In the genomic region with DNA sequence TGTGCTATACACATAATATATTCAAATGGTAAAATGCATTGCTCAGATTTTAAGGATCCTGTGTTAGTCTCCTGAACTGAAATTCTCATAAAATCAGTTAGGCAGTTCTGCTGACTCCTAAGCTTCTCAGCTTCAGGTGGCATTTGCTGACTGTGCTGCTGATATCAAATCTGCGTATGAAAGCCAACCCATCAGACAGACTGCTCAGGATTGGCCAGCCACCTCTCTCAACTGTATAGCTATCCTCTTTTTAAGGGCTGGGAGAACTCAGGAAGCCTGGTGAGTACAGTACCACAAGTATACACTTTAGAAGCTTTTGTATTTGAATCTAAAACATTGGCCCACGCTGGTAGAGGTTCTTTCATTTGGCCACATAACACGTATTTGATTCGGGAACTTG, we compare ENCODE assay signal across 32 cellular contexts.
"Had no signal": no experiment of that assay in that cellular context is flagged by ENCODE, and none has a peak within 500 bp of the region (broad histone marks: within the 10 kb centered on the region; RNA-seq: fewer than 3 reads in every experiment).

No MANE protein-coding gene starts in this region.

- H3K4me3 Mint-ChIP-seq: activated CD4-positive, alpha-beta T cell treated with anti-CD3 and anti-CD28 coated beads, Interleukin-2, amount 10 ng/mL, durations not matched to agents 7 days and 5 days; activated naive CD4-positive, alpha-beta T cell treated with anti-CD3 and anti-CD28 coated beads, Interleukin-2, amount 10 ng/mL, durations not matched to agents 7 days and 5 days; activated naive CD8-positive, alpha-beta T cell treated with anti-CD3 and anti-CD28 coated beads, Interleukin-2, amount 10 ng/mL, durations not matched to agents 7 days and 5 days; activated T-cell treated with anti-CD3 and anti-CD28 coated beads, Interleukin-2, amount 50 U/mL, for 24 hours; activated T-cell treated with anti-CD3 and anti-CD28 coated beads, Interleukin-2, amount 50 U/mL, for 72 hours; brain; dendritic cell treated with granulocyte-macrophage colony-stimulating factor and Interleukin-4, amounts not matched to agents 40 ng/mL and 50 ng/mL, for 4 days; endodermal cell; T-helper 17 cell; T-helper 2 cell treated with Interferon-gamma antibody and Interleukin-4, amounts not matched to agents 5 μg/mL and 100 μg/mL, for 36 hours had no signal

- H3K27me3 ChIP-seq: ascending aorta, breast epithelium, cardiac muscle cell, dorsolateral prefrontal cortex had no signal

- H3K27ac ChIP-seq: ascending aorta, breast epithelium, cardiac muscle cell, coronary artery, WERI-Rb-1 had no signal

- H3K27me3 Mint-ChIP-seq: activated CD4-positive, alpha-beta T cell treated with anti-CD3 and anti-CD28 coated beads, Interleukin-2, amount 10 ng/mL, durations not matched to agents 7 days and 5 days; activated naive CD4-positive, alpha-beta T cell treated with anti-CD3 and anti-CD28 coated beads, Interleukin-2, amount 10 ng/mL, durations not matched to agents 7 days and 5 days; activated naive CD8-positive, alpha-beta T cell treated with anti-CD3 and anti-CD28 coated beads, Interleukin-2, amount 10 ng/mL, durations not matched to agents 7 days and 5 days; activated T-cell treated with anti-CD3 and anti-CD28 coated beads, Interleukin-2, amount 50 U/mL, for 24 hours; brain; dendritic cell treated with granulocyte-macrophage colony-stimulating factor and Interleukin-4, amounts not matched to agents 40 ng/mL and 50 ng/mL, for 4 days; T-helper 17 cell had no signal

- H3K4me1 Mint-ChIP-seq: activated CD4-positive, alpha-beta T cell treated with anti-CD3 and anti-CD28 coated beads, Interleukin-2, amount 10 ng/mL, durations not matched to agents 7 days and 5 days; activated naive CD4-positive, alpha-beta T cell treated with anti-CD3 and anti-CD28 coated beads, Interleukin-2, amount 10 ng/mL, durations not matched to agents 7 days and 5 days; brain had no signal

- H3K9me3 Mint-ChIP-seq: activated CD4-positive, alpha-beta T cell treated with anti-CD3 and anti-CD28 coated beads, Interleukin-2, amount 10 ng/mL, durations not matched to agents 7 days and 5 days; activated naive CD4-positive, alpha-beta T cell treated with anti-CD3 and anti-CD28 coated beads, Interleukin-2, amount 10 ng/mL, durations not matched to agents 7 days and 5 days; activated naive CD4-positive, alpha-beta T cell treated with anti-CD3 and anti-CD28 coated beads, Interleukin-2, amount 50 U/mL, for 72 hours; activated naive CD8-positive, alpha-beta T cell treated with anti-CD3 and anti-CD28 coated beads, Interleukin-2, amount 10 ng/mL, durations not matched to agents 7 days and 5 days; activated T-cell treated with anti-CD3 and anti-CD28 coated beads, Interleukin-2, amount 50 U/mL, for 24 hours; activated T-cell treated with anti-CD3 and anti-CD28 coated beads, Interleukin-2, amount 50 U/mL, for 72 hours; brain; dendritic cell treated with granulocyte-macrophage colony-stimulating factor and Interleukin-4, amounts not matched to agents 40 ng/mL and 50 ng/mL, for 4 days; endodermal cell; T-helper 2 cell treated with Interferon-gamma antibody and Interleukin-4, amounts not matched to agents 5 μg/mL and 100 μg/mL, for 36 hours had no signal

- H3K4me3 ChIP-seq: ascending aorta, breast epithelium, cardiac muscle cell, coronary artery, dorsolateral prefrontal cortex had no signal

- DNase-seq: activated CD4-positive, alpha-beta T cell treated with anti-CD3 and anti-CD28 coated beads for 1 hour; activated CD4-positive, alpha-beta T cell treated with anti-CD3 and anti-CD28 coated beads for 4 hours; activated CD4-positive, alpha-beta T cell treated with anti-CD3 and anti-CD28 coated beads, Interleukin-2, amount 10 ng/mL, durations not matched to agents 7 days and 5 days; activated CD4-positive, alpha-beta T cell treated with anti-CD3 and anti-CD28 coated beads, Interleukin-2, amount 50 U/mL, for 48 hours; activated CD4-positive, CD25-positive, alpha-beta regulatory T cell; activated CD8-positive, alpha-beta memory T cell treated with anti-CD3 and anti-CD28 coated beads, Interleukin-2, amount 50 U/mL, for 48 hours; activated gamma-delta T cell; activated naive CD4-positive, alpha-beta T cell; activated naive CD4-positive, alpha-beta T cell treated with anti-CD3 and anti-CD28 coated beads, Interleukin-2, amount 10 ng/mL, durations not matched to agents 7 days and 5 days; activated naive CD8-positive, alpha-beta T cell treated with anti-CD3 and anti-CD28 coated beads, Interleukin-2, amount 10 ng/mL, durations not matched to agents 7 days and 5 days; activated T-cell treated with anti-CD3 and anti-CD28 coated beads for 4 hours; activated T-cell treated with anti-CD3 and anti-CD28 coated beads, Interleukin-2, amount 50 U/mL, for 24 hours; activated T-cell treated with anti-CD3 and anti-CD28 coated beads, Interleukin-2, amount 50 U/mL, for 72 hours; central memory CD4-positive, alpha-beta T cell; dorsolateral prefrontal cortex; effector memory CD4-positive, alpha-beta T cell; endodermal cell; foreskin fibroblast; head of caudate nucleus; T-helper 1 cell; T-helper 17 cell; T1000; WERI-Rb-1 had no signal

- ATAC-seq: activated naive CD4-positive, alpha-beta T cell treated with anti-CD3 and anti-CD28 coated beads, Interleukin-2, amount 50 U/mL, for 72 hours; activated T-cell treated with anti-CD3 and anti-CD28 coated beads, Interleukin-2, amount 50 U/mL, for 72 hours; esophagus mucosa; T-helper 17 cell had no signal

- H3K27ac Mint-ChIP-seq: activated CD4-positive, alpha-beta T cell treated with anti-CD3 and anti-CD28 coated beads, Interleukin-2, amount 10 ng/mL, durations not matched to agents 7 days and 5 days; activated naive CD4-positive, alpha-beta T cell treated with anti-CD3 and anti-CD28 coated beads, Interleukin-2, amount 10 ng/mL, durations not matched to agents 7 days and 5 days; activated naive CD8-positive, alpha-beta T cell treated with anti-CD3 and anti-CD28 coated beads, Interleukin-2, amount 10 ng/mL, durations not matched to agents 7 days and 5 days; dendritic cell treated with granulocyte-macrophage colony-stimulating factor and Interleukin-4, amounts not matched to agents 40 ng/mL and 50 ng/mL, for 4 days; endodermal cell; T-helper 17 cell; T-helper 2 cell treated with Interferon-gamma antibody and Interleukin-4, amounts not matched to agents 5 μg/mL and 100 μg/mL, for 36 hours had no signal

- H3K9me3 ChIP-seq: ascending aorta, breast epithelium had no signal

- H3K4me1 ChIP-seq: ascending aorta, breast epithelium had no signal
